In the genomic region with DNA sequence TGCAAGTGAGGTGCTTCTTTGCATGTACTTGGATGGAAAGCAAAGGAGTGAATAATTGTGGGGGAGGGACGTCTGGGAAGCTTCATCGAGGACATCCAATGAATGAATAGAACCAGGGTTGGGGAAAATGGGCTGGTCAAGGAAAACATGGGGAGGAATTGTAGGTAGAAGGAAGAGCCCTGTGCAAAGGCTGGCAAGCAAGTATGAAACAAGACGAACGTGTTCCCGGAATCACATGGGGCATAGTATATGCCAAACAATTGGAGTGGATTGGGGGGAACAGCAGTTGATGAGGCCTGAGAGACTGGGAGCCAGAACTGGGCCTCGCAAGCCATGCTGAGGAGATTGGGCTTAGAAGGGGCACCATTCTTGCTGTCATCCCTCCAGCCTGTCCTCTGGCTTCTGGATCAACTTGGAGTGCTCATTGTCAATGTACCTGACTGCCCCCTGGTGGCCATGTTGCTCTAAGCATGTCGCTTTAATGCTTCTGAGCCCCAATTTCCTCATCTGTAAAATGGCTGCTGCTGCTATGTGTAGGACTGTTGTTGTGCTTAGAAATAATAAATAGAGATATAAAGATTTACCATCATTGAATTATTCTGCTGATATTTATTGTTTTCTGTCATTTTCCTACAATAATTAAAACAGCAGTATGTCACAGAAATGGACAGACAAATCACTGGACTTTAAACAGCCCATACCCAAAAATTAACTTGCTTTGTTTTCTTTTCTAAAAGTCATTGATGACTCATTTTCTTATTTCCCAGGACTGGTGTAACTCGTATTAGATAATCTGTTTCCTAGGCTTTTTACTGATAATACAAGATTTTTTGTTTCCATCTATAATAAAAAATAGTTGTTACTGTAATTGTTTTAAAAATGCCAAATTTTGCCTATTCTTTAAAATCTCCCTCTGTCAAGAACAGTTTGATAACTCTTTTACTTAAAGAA, we compare ENCODE assay signal across 7 cellular contexts.
DNase-seq lines count a peak whose midpoint lies in the region; ATAC-seq and TF ChIP-seq lines count a peak whose summit lies in the region.

No MANE protein-coding gene starts in this region.

- H3K4me3 ChIP-seq in prostate gland (no peak overlapping the region), aorta (ENCODE audit: low read length in 2 of 2) (no peak overlapping the region)

- DNase-seq in GM13977 (ENCODE audit: low spot score) (peak; percentile 49), KG1 (lab: John Stamatoyannopoulos, UW) (peak; percentile 24), RPMI8226 (peak; percentile 85), germinal center (ENCODE audit: low spot score) (peak; percentile 38), prostate gland (ENCODE audit: low spot score) (peak; percentile 43), aorta (peak; percentile 81 to 87)
- peak; percentile 44 to 46 for DNase-seq in activated T-helper 1 cell treated with anti-CD3 and anti-CD28 coated beads, Interleukin-2, amount 50 U/mL, for 16 hours (ENCODE audit: low read depth in 1 of 2, low spot score in 1 of 2)

- H3K27me3 ChIP-seq in prostate gland (replicated peaks; ENCODE audit: insufficient read depth) (no peaks in the 10 kb centered on the region), aorta (ENCODE audit: control insufficient read depth in 1 of 2, insufficient read depth in 2 of 2, low read length in 1 of 2) (no peaks in the 10 kb centered on the region)

- H3K9me3 ChIP-seq in prostate gland (no peaks in the 10 kb centered on the region), aorta (ENCODE audit: control insufficient read depth, low read length) (no peaks in the 10 kb centered on the region)

- no peaks in the 10 kb centered on the region for H3K4me1 ChIP-seq in prostate gland (replicated peaks)
- H3K4me1 ChIP-seq in aorta (ENCODE audit: control insufficient read depth in 1 of 2, insufficient read depth in 2 of 2, low read length in 2 of 2) = no peaks in the 10 kb centered on the region

- TF ChIP-seq CTCF in GM13977 (IDR thresholded peaks at IDR 0.05; ENCODE audit: extremely low read depth, insufficient read depth, missing control alignments) = peak; percentile 80
- TF ChIP-seq CTCF in prostate gland (IDR thresholded peaks at IDR 0.05) = peak in 3 of 4 experiments; percentile 47 to 57 (median 55)

- TF ChIP-seq POLR2A in prostate gland (IDR thresholded peaks at IDR 0.05) = no peak

- H3K36me3 ChIP-seq in prostate gland = no peaks in the 10 kb centered on the region
- H3K36me3 ChIP-seq in aorta (ENCODE audit: control insufficient read depth in 1 of 2, insufficient read depth in 2 of 2, low read length in 1 of 2) = no peaks in the 10 kb centered on the region

- H3K27ac ChIP-seq in prostate gland (no peak overlapping the region), aorta (ENCODE audit: low read depth in 1 of 2, low read length in 2 of 2) (no peak overlapping the region)

- 85% methylated on average over 8 of the region's 8 CpGs for WGBS in prostate gland
- WGBS in aorta, 2 donors = 67 to 80% methylated on average over 8 of the region's 8 CpGs

- in situ Hi-C loops in GM13977 (cut with MboI; ENCODE audit: low pct_unique_long_range_greater_than_20kb, low sequenced_read_pairs, unreplicated experiment) = no loop called here

- ATAC-seq in aorta (ENCODE audit: low FRiP score) = peak; percentile 56

- intact Hi-C loops in prostate gland (cut with DNase I) = no loop called here
- intact Hi-C loops in aorta (cut with DNase I) = no loop called here

Comparison
In these comparisons a context has a peak if more than half of its experiments do, and no peak if none do; other contexts are left out.
1. DNase-seq: peak in every context shown above with its lines; median percentile 85 in RPMI8226; 84 in aorta; 49 in GM13977; 45 in activated T-helper 1 cell treated with anti-CD3 and anti-CD28 coated beads, Interleukin-2, amount 50 U/mL, for 16 hours; 43 in prostate gland; 38 in germinal center; 24 in KG1.